ENCODE assay signal across 29 cellular contexts in genomic region chr4:151738706-151739105, GRCh38.
"Had no signal": no experiment of that assay in that cellular context is flagged by ENCODE, and none has a peak within 500 bp of the region (broad histone marks: within the 10 kb centered on the region; RNA-seq: fewer than 3 reads in every experiment).

No MANE protein-coding gene starts in this region.

- ATAC-seq: activated naive CD4-positive, alpha-beta T cell treated with anti-CD3 and anti-CD28 coated beads, Interleukin-2, amount 50 U/mL, for 72 hours; activated T-cell treated with anti-CD3 and anti-CD28 coated beads, Interleukin-2, amount 50 U/mL, for 72 hours; foreskin keratinocyte; gastrocnemius medialis; WTC11 had no signal

- H3K9me3 ChIP-seq: gastrocnemius medialis had no signal

- H3K4me1 ChIP-seq: ascending aorta, breast epithelium had no signal

- H3K4me3 ChIP-seq: ascending aorta, breast epithelium, cardiac muscle cell, coronary artery, dorsolateral prefrontal cortex, esophagus muscularis mucosa, gastrocnemius medialis had no signal

- H3K27ac ChIP-seq: ascending aorta, breast epithelium, cardiac muscle cell, coronary artery, esophagus muscularis mucosa, foreskin keratinocyte, VCaP had no signal

- H3K27me3 ChIP-seq: ascending aorta, breast epithelium, cardiac muscle cell, dorsolateral prefrontal cortex, esophagus muscularis mucosa, foreskin keratinocyte, gastrocnemius medialis had no signal

- H3K36me3 ChIP-seq: breast epithelium, cardiac muscle cell, gastrocnemius medialis had no signal

- DNase-seq: activated CD4-positive, alpha-beta memory T cell treated with anti-CD3 and anti-CD28 coated beads, Interleukin-2, amount 10 ng/mL, durations not matched to agents 7 days and 5 days; activated CD4-positive, alpha-beta T cell treated with anti-CD3 and anti-CD28 coated beads for 1 hour; activated CD4-positive, alpha-beta T cell treated with anti-CD3 and anti-CD28 coated beads for 4 hours; activated CD4-positive, alpha-beta T cell treated with anti-CD3 and anti-CD28 coated beads, Interleukin-2, amount 10 ng/mL, durations not matched to agents 7 days and 5 days; activated CD4-positive, alpha-beta T cell treated with anti-CD3 and anti-CD28 coated beads, Interleukin-2, amount 50 U/mL, for 4 hours; activated CD8-positive, alpha-beta memory T cell treated with anti-CD3 and anti-CD28 coated beads, Interleukin-2, amount 50 U/mL, for 48 hours; activated gamma-delta T cell; activated naive CD4-positive, alpha-beta T cell; activated naive CD4-positive, alpha-beta T cell treated with anti-CD3 and anti-CD28 coated beads, Interleukin-2, amount 10 ng/mL, durations not matched to agents 7 days and 5 days; activated naive CD8-positive, alpha-beta T cell treated with anti-CD3 and anti-CD28 coated beads, Interleukin-2, amount 10 ng/mL, durations not matched to agents 7 days and 5 days; activated T-cell treated with anti-CD3 and anti-CD28 coated beads for 4 hours; activated T-cell treated with anti-CD3 and anti-CD28 coated beads, Interleukin-2, amount 50 U/mL, for 24 hours; activated T-cell treated with anti-CD3 and anti-CD28 coated beads, Interleukin-2, amount 50 U/mL, for 72 hours; dorsolateral prefrontal cortex; effector memory CD4-positive, alpha-beta T cell; endodermal cell; erythroblast; foreskin keratinocyte; gastrocnemius medialis; glutamatergic neuron; T-helper 2 cell had no signal
